8 cellular contexts compared by ENCODE assay signal in genomic region chr20:58481541-58482021, GRCh38. TPM values are rescaled to one million over a fixed set of nuclear protein-coding genes. Genes with fewer than 3 reads are reported as not detected.
A peak's percentile ranks its signal among the peaks of the same experiment; 100 is the strongest.
DNase-seq lines count a peak whose midpoint lies in the region; ATAC-seq and TF ChIP-seq lines count a peak whose summit lies in the region.

No MANE protein-coding gene starts in this region.

- no peaks in the 10 kb centered on the region for H3K4me1 ChIP-seq in BE2C
- H3K4me1 ChIP-seq in trophoblast cell (ENCODE audit: control insufficient read depth in 1 of 2, insufficient read depth in 2 of 2, low read length in 2 of 2), result peaks cover 0 to 2% of the 10 kb centered on the region in 2 experiments
- H3K4me1 ChIP-seq in aorta (ENCODE audit: control insufficient read depth in 1 of 2, insufficient read depth in 2 of 2, low read length in 2 of 2), result no peaks in the 10 kb centered on the region

- H4K91ac ChIP-seq in trophoblast cell (ENCODE audit: low read depth, low read length), result no peak overlapping the region

- no peak overlapping the region for H3K27ac Mint-ChIP-seq in activated CD4-positive, alpha-beta memory T cell treated with anti-CD3 and anti-CD28 coated beads for 36 hours

- no peak overlapping the region for H3K4me3 Mint-ChIP-seq in activated CD4-positive, alpha-beta memory T cell treated with anti-CD3 and anti-CD28 coated beads for 36 hours

- no peak overlapping the region for H3K9ac ChIP-seq in trophoblast cell (ENCODE audit: low read length)

- H2BK5ac ChIP-seq in trophoblast cell (ENCODE audit: low read depth, low read length, poor library complexity), result no peak overlapping the region

- H3K4ac ChIP-seq in trophoblast cell (ENCODE audit: low read depth, low read length), result no peak overlapping the region

- WGBS in trophoblast cell (ENCODE audit: extremely low coverage, insufficient coverage, insufficient read length), result no CpG with 5 or more reads among the region's 16 CpGs
- WGBS in aorta, 2 donors, result 29 to 37% methylated on average over 16 of the region's 16 CpGs

- peak overlapping the region; percentile 83 for H4K8ac ChIP-seq in trophoblast cell (ENCODE audit: low read depth, low read length)

- H3K23ac ChIP-seq in trophoblast cell (ENCODE audit: low read length), result no peak overlapping the region

- H3K27me3 ChIP-seq in BE2C (no peaks in the 10 kb centered on the region), trophoblast cell (ENCODE audit: insufficient read depth, low read length) (no peaks in the 10 kb centered on the region), aorta (ENCODE audit: control insufficient read depth in 1 of 2, insufficient read depth in 2 of 2, low read length in 1 of 2) (no peaks in the 10 kb centered on the region)

- H2BK12ac ChIP-seq in trophoblast cell (ENCODE audit: low read length), result no peak overlapping the region

- POLR2A ChIA-PET in activated CD4-positive, alpha-beta memory T cell treated with anti-CD3 and anti-CD28 coated beads for 36 hours (lab: Charles Lee), result interaction anchor here (1.2 kb wide), 1 partner anchor 169 kb away, joined by 4 read pairs; the partner anchor contains the start of gene STX16

- CTCF ChIA-PET in activated CD4-positive, alpha-beta memory T cell treated with anti-CD3 and anti-CD28 coated beads for 36 hours (lab: Charles Lee), result interaction anchor here (0.7 to 1.9 kb wide), 13 partner anchors 17 to 1014 kb away, joined by 3 to 10 read pairs (median 3); partner anchors contain the start of genes GNAS and STX16

- H3K14ac ChIP-seq in trophoblast cell (ENCODE audit: low read length), result no peak overlapping the region

- H3K9me3 ChIP-seq in BE2C (0 out of 2 replicates have a peak, but pooled peaks cover 5% of the 10 kb centered on the region), trophoblast cell (ENCODE audit: insufficient read depth, low read depth, low read length) (peaks cover 5% of the 10 kb centered on the region), aorta (ENCODE audit: control insufficient read depth, low read length) (peaks cover 1% of the 10 kb centered on the region)

- no peaks in the 10 kb centered on the region for H3K79me2 ChIP-seq in trophoblast cell (ENCODE audit: control insufficient read depth, insufficient read depth, low read length, poor library complexity)

- no peak overlapping the region for H2AK5ac ChIP-seq in trophoblast cell (ENCODE audit: low read length)

- no peak overlapping the region for H3K18ac ChIP-seq in trophoblast cell (ENCODE audit: low read length)

- peak; percentile 60 for TF ChIP-seq CTCF in BE2C (IDR thresholded peaks at IDR 0.05; ENCODE audit: low read depth, low read length)

- H3K27me3 Mint-ChIP-seq in activated CD4-positive, alpha-beta memory T cell treated with anti-CD3 and anti-CD28 coated beads for 36 hours, result peaks cover 13% of the 10 kb centered on the region

- no peak overlapping the region for H2BK120ac ChIP-seq in trophoblast cell (ENCODE audit: insufficient read depth, low read length, poor library complexity)

- H3K79me1 ChIP-seq in trophoblast cell (ENCODE audit: low read length), result no peaks in the 10 kb centered on the region

- ATAC-seq in aorta (ENCODE audit: low FRiP score) (peak; percentile 74), HG02870 (IDR thresholded peaks at IDR 0.05; ENCODE audit: unreplicated experiment) (no peak)

- H3K27ac ChIP-seq in trophoblast cell (ENCODE audit: low read depth, low read length) (no peak overlapping the region), aorta (ENCODE audit: low read depth in 1 of 2, low read length in 2 of 2) (no peak overlapping the region)

- H3K4me3 ChIP-seq in BE2C (ENCODE audit: low read depth, low read length), result no peak overlapping the region
- H3K4me3 ChIP-seq in trophoblast cell (ENCODE audit: low read depth, low read length), result no peak overlapping the region
- H3K4me3 ChIP-seq in aorta (ENCODE audit: low read length in 2 of 2), result no peak overlapping the region

- DNase-seq in BE2C (peak; percentile 53), HuH-7.5 (ENCODE audit: low spot score) (peak; percentile 88), fibroblast of gingiva (ENCODE audit: low read depth) (peak; percentile 11), trophoblast cell (peak in 1 of 2 donors; percentile 15), aorta (peak in 1 of 2 donors; percentile 75), NCI-H774 (lab: John Stamatoyannopoulos, UW) (no peak)
- DNase-seq in activated CD4-positive, alpha-beta memory T cell treated with anti-CD3 and anti-CD28 coated beads for 36 hours, result peak; percentile 61

- peak overlapping the region; percentile 43 for H3K4me2 ChIP-seq in trophoblast cell (ENCODE audit: low read length)

- peaks cover 9% of the 10 kb centered on the region for H3K36me3 Mint-ChIP-seq in activated CD4-positive, alpha-beta memory T cell treated with anti-CD3 and anti-CD28 coated beads for 36 hours

- H4K12ac ChIP-seq in trophoblast cell (ENCODE audit: low read depth, low read length), result no peak overlapping the region

- no peaks in the 10 kb centered on the region for H3K4me1 Mint-ChIP-seq in activated CD4-positive, alpha-beta memory T cell treated with anti-CD3 and anti-CD28 coated beads for 36 hours (ENCODE audit: low read depth)

- H2AFZ ChIP-seq in trophoblast cell (ENCODE audit: insufficient read depth, low read length, poor library complexity), result no peak overlapping the region

- H3K9me3 Mint-ChIP-seq in activated CD4-positive, alpha-beta memory T cell treated with anti-CD3 and anti-CD28 coated beads for 36 hours, result peaks cover 20% of the 10 kb centered on the region

- H3K36me3 ChIP-seq in BE2C (no peaks in the 10 kb centered on the region), trophoblast cell (ENCODE audit: control insufficient read depth in 1 of 2, insufficient read depth in 2 of 2, low read length in 2 of 2) (no peaks in the 10 kb centered on the region), aorta (ENCODE audit: control insufficient read depth in 1 of 2, insufficient read depth in 2 of 2, low read length in 1 of 2) (no peaks in the 10 kb centered on the region)

- intact Hi-C loops in activated CD4-positive, alpha-beta memory T cell treated with anti-CD3 and anti-CD28 coated beads for 36 hours (cut with micrococcal nuclease), result loop anchor here (5.0 kb wide), 2 partner anchors 171 to 361 kb away; partner anchors contain the start of gene STX16
- intact Hi-C loops in aorta (cut with DNase I), result no loop called here

RNA-seq across cellular contexts. Expression of gene APCDD1L, which starts 33.6 kb away (rescaled TPM):
- 0.29 TPM for polyA plus RNA-seq in BE2C (2012; ENCODE audit: insufficient read depth, insufficient read length, low read depth)
- not detected for total RNA-seq in activated CD4-positive, alpha-beta memory T cell treated with anti-CD3 and anti-CD28 coated beads for 36 hours
- 0.14 and 0.18 TPM in 2 replicates for polyA plus RNA-seq in trophoblast cell (2013)
- total RNA-seq in aorta, result 10 to 100 TPM in 1 of 2 donors, 1 to 10 TPM in 1; 1.7 to 14.6 TPM
- polyA plus RNA-seq in aorta, result 1 to 10 TPM; 1.3 to 2.4 TPM
